In genomic region chr6:134826889-134827737, GRCh38 we compare ENCODE assay signal across 10 cellular contexts.
A peak's percentile ranks its signal among the peaks of the same experiment; 100 is the strongest.
DNase-seq lines count a peak whose midpoint lies in the region; ATAC-seq, FAIRE-seq and TF ChIP-seq lines count a peak whose summit lies in the region.
"Had no signal": no experiment of that assay in that cellular context is flagged by ENCODE, and none has a peak within 500 bp of the region (broad histone marks: within the 10 kb centered on the region; RNA-seq: fewer than 3 reads in every experiment).

No MANE protein-coding gene starts in this region.

- H3K4me3 ChIP-seq in brain microvascular endothelial cell (ENCODE audit: low read depth, low read length): no peak overlapping the region

- H3K36me3 Mint-ChIP-seq in mesothelial cell of epicardium: peaks cover 5% of the 10 kb centered on the region

- peak overlapping the region; percentile 38 for H3K27ac ChIP-seq in brain microvascular endothelial cell
- H3K27ac ChIP-seq: KMS-11 had no signal

- no peaks in the 10 kb centered on the region for H3K27me3 Mint-ChIP-seq in mesothelial cell of epicardium (ENCODE audit: low read depth)

- ATAC-seq in HG02642 (IDR thresholded peaks at IDR 0.05; ENCODE audit: poor library complexity, unreplicated experiment) (peak; percentile 40), GM19397 (IDR thresholded peaks at IDR 0.05; ENCODE audit: unreplicated experiment) (no peak)
- ATAC-seq: activated CD8-positive, alpha-beta T cell treated with anti-CD3 and anti-CD28 coated beads for 36 hours had no signal

- H3K27me3 ChIP-seq in brain microvascular endothelial cell (replicated peaks): no peaks in the 10 kb centered on the region

- in situ Hi-C loops in brain microvascular endothelial cell (cut with HindIII; ENCODE audit: low pct_ligation_motif_present, low sequenced_read_pairs): loop anchor here (10.0 kb wide), 1 partner anchor 662 kb away; no protein-coding TSS in a partner anchor

- no peak for FAIRE-seq in urothelium cell line (lab: Jason Lieb, UNC)

- H3K36me3 ChIP-seq in brain microvascular endothelial cell (replicated peaks): no peaks in the 10 kb centered on the region

- TF ChIP-seq CTCF in brain microvascular endothelial cell (IDR thresholded peaks at IDR 0.05; ENCODE audit: low read depth, low read length, missing control alignments): no peak
- no peak for TF ChIP-seq CTCF in mesothelial cell of epicardium (IDR thresholded peaks at IDR 0.05; ENCODE audit: unreplicated experiment)

- peaks cover 7% of the 10 kb centered on the region for H3K9me3 Mint-ChIP-seq in mesothelial cell of epicardium

- no peak overlapping the region for H3K27ac Mint-ChIP-seq in mesothelial cell of epicardium
- H3K27ac Mint-ChIP-seq: activated CD8-positive, alpha-beta T cell treated with anti-CD3 and anti-CD28 coated beads for 36 hours; dendritic cell treated with granulocyte-macrophage colony-stimulating factor and Interleukin-4, amounts not matched to agents 40 ng/mL and 50 ng/mL, for 4 days had no signal

- H3K4me1 Mint-ChIP-seq in mesothelial cell of epicardium: peaks cover 11% of the 10 kb centered on the region

- peak; percentile 80 for DNase-seq in brain microvascular endothelial cell
- DNase-seq in iris pigment epithelial cell (ENCODE audit: low read depth): peak; percentile 92
- DNase-seq in urothelium cell line (ENCODE audit: low spot score): peak; percentile 80
- no peak for DNase-seq in SIG-M5 (lab: John Stamatoyannopoulos, UW)
- no peak for DNase-seq in mesothelial cell of epicardium (ENCODE audit: low spot score in 2 of 2, unreplicated experiment in 2 of 2)
- DNase-seq: activated CD8-positive, alpha-beta T cell treated with anti-CD3 and anti-CD28 coated beads for 36 hours had no signal

- no peak overlapping the region for H3K4me3 Mint-ChIP-seq in mesothelial cell of epicardium
- H3K4me3 Mint-ChIP-seq: activated CD8-positive, alpha-beta T cell treated with anti-CD3 and anti-CD28 coated beads for 36 hours; dendritic cell treated with granulocyte-macrophage colony-stimulating factor and Interleukin-4, amounts not matched to agents 40 ng/mL and 50 ng/mL, for 4 days had no signal

Comparison
In these comparisons a context has a peak if more than half of its experiments do, and no peak if none do; other contexts are left out.
1. DNase-seq: peak in brain microvascular endothelial cell (single experiment), iris pigment epithelial cell (single experiment) and urothelium cell line (single experiment); none in SIG-M5 (single experiment) and mesothelial cell of epicardium (0 of 2).